ENCODE assay signal across 13 cellular contexts in the genomic region with DNA sequence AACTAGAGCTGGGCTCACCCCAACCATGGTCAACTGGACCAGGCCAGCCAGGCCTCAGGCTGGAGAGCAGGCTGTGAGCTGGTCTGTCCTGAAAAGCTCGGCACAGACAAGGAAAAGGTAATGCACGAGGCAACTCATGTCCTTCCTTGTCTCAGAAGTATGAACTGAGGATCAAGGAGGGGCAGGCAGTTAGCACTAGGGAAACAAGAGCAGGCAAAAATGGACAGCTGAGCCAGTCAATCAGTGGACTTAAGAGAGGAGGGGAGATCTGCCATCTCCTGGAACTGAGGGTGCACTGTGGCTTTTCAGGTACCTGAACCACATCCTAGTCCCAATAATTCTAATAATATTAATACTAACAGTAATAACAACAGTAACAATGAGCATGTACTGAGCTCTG. TPM values are rescaled to one million over a fixed set of nuclear protein-coding genes. Genes with fewer than 3 reads are reported as not detected.
DNase-seq lines count a peak whose midpoint lies in the region; ATAC-seq and TF ChIP-seq lines count a peak whose summit lies in the region.
"Had no signal": no experiment of that assay in that cellular context is flagged by ENCODE, and none has a peak within 500 bp of the region (broad histone marks: within the 10 kb centered on the region; RNA-seq: fewer than 3 reads in every experiment).

No MANE protein-coding gene starts in this region.

- peaks cover 47% of the 10 kb centered on the region for H3K79me2 ChIP-seq in GM23248 (ENCODE audit: insufficient read depth)

- H3K9me3 Mint-ChIP-seq in CD14-positive monocyte: no peaks in the 10 kb centered on the region

- in situ Hi-C loops in GM23248 (cut with MboI): no loop called here

- no peak for TF ChIP-seq CTCF in CD14-positive monocyte (IDR thresholded peaks at IDR 0.05)
- TF ChIP-seq CTCF in ascending aorta (IDR thresholded peaks at IDR 0.05): no peak
- no peak for TF ChIP-seq CTCF in neutrophil (IDR thresholded peaks at IDR 0.05)

- intact Hi-C loops in CD14-positive monocyte (cut with micrococcal nuclease): loop anchor here in 1 of 2 donors (5.0 kb wide), 1 partner anchor 36 kb away; no protein-coding TSS in a partner anchor
- intact Hi-C loops in ascending aorta (cut with DNase I): no loop called here
- intact Hi-C loops in head of caudate nucleus (cut with DNase I): no loop called here

- 90 to 100% methylated on average over 2 of the region's 2 CpGs for WGBS in GM23248 (ENCODE audit: low coverage in 1 of 2, low lambda C conversion rate in 2 of 2, missing lambda C conversion rate in 2 of 2), 2 experiments

- H3K4me3 ChIP-seq in GM23248 (no peak overlapping the region), ascending aorta (no peak overlapping the region), neutrophil (ENCODE audit: low read depth in 1 of 2, low read length in 1 of 2) (no peak overlapping the region)
- H3K4me3 ChIP-seq: body of pancreas had no signal

- H3K4me1 ChIP-seq in GM23248 (ENCODE audit: insufficient read depth) (peaks cover 54% of the 10 kb centered on the region), ascending aorta (peaks cover 7 to 44% of the 10 kb centered on the region in 2 donors), neutrophil (ENCODE audit: control insufficient read depth in 1 of 2, insufficient read depth in 1 of 2, low read depth in 1 of 2, low read length in 1 of 2) (peaks cover 12 to 52% of the 10 kb centered on the region in 2 experiments)

- H3K27ac ChIP-seq in GM23248 (0 out of 2 replicates have a peak overlapping the region, but pooled peaks have one; percentile 83), ascending aorta (peak overlapping the region; percentile 81 to 82), neutrophil (peak overlapping the region; percentile 69)
- H3K27ac ChIP-seq: body of pancreas had no signal

- H3F3A ChIP-seq in GM23248 (ENCODE audit: insufficient read depth): peaks cover 46% of the 10 kb centered on the region

- no peak overlapping the region for H2AFZ ChIP-seq in GM23248

- H3K9me3 ChIP-seq in GM23248 (ENCODE audit: low read depth): no peaks in the 10 kb centered on the region
- no peaks in the 10 kb centered on the region for H3K9me3 ChIP-seq in ascending aorta
- H3K9me3 ChIP-seq in neutrophil: no peaks in the 10 kb centered on the region
- H3K9me3 ChIP-seq: body of pancreas had no signal

- no peaks in the 10 kb centered on the region for H4K20me1 ChIP-seq in GM23248 (ENCODE audit: insufficient read depth)

- H3K36me3 Mint-ChIP-seq in CD14-positive monocyte: peaks cover 62 to 76% of the 10 kb centered on the region in 2 donors

- peaks cover 0 to 1% (median 0%) of the 10 kb centered on the region in 3 donors for H3K27me3 Mint-ChIP-seq in CD14-positive monocyte (ENCODE audit: low read depth in 3 of 3)

- H3K4me3 Mint-ChIP-seq in CD14-positive monocyte: no peak overlapping the region

- H3K4me2 ChIP-seq in GM23248 (ENCODE audit: unreplicated experiment): no peak overlapping the region

- no peaks in the 10 kb centered on the region for H3K9me2 ChIP-seq in GM23248 (ENCODE audit: insufficient read depth)

- peaks cover 55% of the 10 kb centered on the region for H3K4me1 Mint-ChIP-seq in CD14-positive monocyte

- H3K36me3 ChIP-seq in GM23248 (ENCODE audit: low read depth): no peaks in the 10 kb centered on the region
- no peaks in the 10 kb centered on the region for H3K36me3 ChIP-seq in ascending aorta
- H3K36me3 ChIP-seq in neutrophil: peaks cover 94% of the 10 kb centered on the region

- ATAC-seq in GM21360 (IDR thresholded peaks at IDR 0.05; ENCODE audit: unreplicated experiment): no peak
- ATAC-seq: body of pancreas had no signal

- no peak overlapping the region for H3K9ac ChIP-seq in GM23248

- DNase-seq in CD14-positive monocyte (ENCODE audit: low spot score) (no peak), GM23248 (no peak), ascending aorta (ENCODE audit: low spot score in 2 of 2) (no peak), head of caudate nucleus (no peak), NAMALWA (ENCODE audit: low spot score) (no peak), 8988T (no peak)
- DNase-seq: body of pancreas; effector CD4-positive, alpha-beta T cell; midbrain; SHP77 treated with DMSO at 0.1 percent for 48 hours had no signal

- peak overlapping the region; percentile 16 to 93 (median 77) for H3K27ac Mint-ChIP-seq in CD14-positive monocyte

- no peaks in the 10 kb centered on the region for H3K27me3 ChIP-seq in GM23248 (replicated peaks; ENCODE audit: insufficient read depth)
- no peaks in the 10 kb centered on the region for H3K27me3 ChIP-seq in ascending aorta
- H3K27me3 ChIP-seq in neutrophil: no peaks in the 10 kb centered on the region
- H3K27me3 ChIP-seq: body of pancreas had no signal

RNA-seq across cellular contexts. Expression of a gene that starts 20.6 kb away (rescaled TPM):
- 10 to 100 TPM; 43.9 to 74.3 TPM for polyA plus RNA-seq in CD14-positive monocyte
- total RNA-seq in GM23248 (2014; rRNA removed; shearing (Covaris generic)): 20.1 and 21.4 TPM in 2 replicates
- polyA plus RNA-seq in GM23248 (2016; fragmentation: Nextera tagmentation; extraction: Ambion mirVana): 47.8 and 50.3 TPM in 2 replicates
- 26.1 TPM for total RNA-seq in ascending aorta
- total RNA-seq: HT-29 had no signal
